Comparison of ENCODE assay signal across 16 cellular contexts in the genomic region with DNA sequence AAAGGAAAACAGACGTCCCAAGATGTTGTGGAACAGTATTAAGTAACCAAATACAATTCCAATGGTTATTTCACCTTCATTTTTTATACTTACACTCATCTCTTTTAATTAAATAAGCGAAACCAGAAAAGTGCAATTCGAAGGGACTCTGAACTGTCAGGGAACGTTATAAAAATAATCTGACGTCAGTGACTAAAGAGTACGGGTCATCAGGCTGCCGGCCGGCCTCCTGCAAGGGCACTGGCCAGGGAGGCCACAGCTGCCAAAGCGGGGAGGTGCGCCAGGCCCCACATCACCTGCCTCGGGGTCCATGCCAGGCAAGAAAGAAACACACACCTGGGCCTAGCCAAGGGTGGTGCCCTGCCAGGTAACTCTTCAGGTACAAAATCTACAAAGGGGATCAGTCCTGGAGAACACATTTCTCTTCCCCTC.
DNase-seq lines count a peak whose midpoint lies in the region; ATAC-seq and TF ChIP-seq lines count a peak whose summit lies in the region.
"Had no signal": no experiment of that assay in that cellular context is flagged by ENCODE, and none has a peak within 500 bp of the region (broad histone marks: within the 10 kb centered on the region; RNA-seq: fewer than 3 reads in every experiment).

No MANE protein-coding gene starts in this region.

- H3K36me3 ChIP-seq in Caco-2 (ENCODE audit: control insufficient read depth, insufficient read depth, low read length) (peaks cover 3% of the 10 kb centered on the region), duodenal mucosa (ENCODE audit: control insufficient read depth in 1 of 2, insufficient read depth in 2 of 2, low read length in 2 of 2) (peaks cover 0 to 3% of the 10 kb centered on the region in 2 donors), OCI-LY7 (ENCODE audit: insufficient read depth, low read length) (peaks cover 39% of the 10 kb centered on the region)

- peaks cover 48% of the 10 kb centered on the region for H3K36me3 Mint-ChIP-seq in Caco-2 (ENCODE audit: insufficient read depth, unreplicated experiment)
- H3K36me3 Mint-ChIP-seq: natural killer cell treated with Interleukin-12 subunit alpha and Interleukin-12 subunit beta and Interleukin-15 and Interleukin-18, amount 100 ng/mL, for 72 hours had no signal

- DNase-seq in Caco-2 (no peak), left lobe of liver (ENCODE audit: low spot score) (peak; percentile 82), omental fat pad (ENCODE audit: low spot score) (no peak), OCI-LY7 (ENCODE audit: low spot score) (no peak)
- DNase-seq: activated CD4-positive, alpha-beta T cell treated with anti-CD3 and anti-CD28 coated beads, Interleukin-2, amount 50 U/mL, for 4 hours; activated naive CD4-positive, alpha-beta T cell treated with Interleukin-2 at 50 U/mL for 16 hours; HFFc6; KG1; T-cell had no signal

- H3K4me1 Mint-ChIP-seq in Caco-2 (ENCODE audit: low read depth, unreplicated experiment): peaks cover 19% of the 10 kb centered on the region
- H3K4me1 Mint-ChIP-seq: stimulated activated memory B cell treated with anti-CD40 and anti-IgM and Interleukin-4, amounts not matched to agents 10 μg/mL and 1 μg/mL and 100 μg/mL, for 72 hours; T-cell had no signal

- H3K9me3 ChIP-seq in Caco-2 (no peaks in the 10 kb centered on the region), duodenal mucosa (ENCODE audit: control insufficient read depth in 1 of 2, low read length in 2 of 2) (no peaks in the 10 kb centered on the region), OCI-LY7 (ENCODE audit: low read length) (no peaks in the 10 kb centered on the region)

- H3K4me3 ChIP-seq in Caco-2 (ENCODE audit: low read depth, low read length) (no peak overlapping the region), duodenal mucosa (ENCODE audit: low read depth in 1 of 2, low read length in 2 of 2) (no peak overlapping the region), skin epidermis (no peak overlapping the region), OCI-LY7 (ENCODE audit: low read depth, low read length, poor library complexity, severe bottlenecking) (no peak overlapping the region)
- H3K4me3 ChIP-seq: GM12878 had no signal

- TF ChIP-seq CTCF in Caco-2 (IDR thresholded peaks at IDR 0.05; ENCODE audit: insufficient read depth in 1 of 2, low read depth in 1 of 2, low read length in 1 of 2, severe bottlenecking in 1 of 2, unreplicated experiment in 1 of 2): no peak
- TF ChIP-seq CTCF in omental fat pad (IDR thresholded peaks at IDR 0.05): no peak
- no peak for TF ChIP-seq CTCF in OCI-LY7 (conservative IDR thresholded peaks at IDR 0.05; ENCODE audit: low read length)

- CTCF ChIA-PET in Caco-2 (lab: Charles Lee) (no interaction called here), OCI-LY7 (lab: Charles Lee; ENCODE audit: unreplicated experiment) (no interaction called here)

- H3K4me2 ChIP-seq in OCI-LY7 (ENCODE audit: low read length): no peak overlapping the region

- intact Hi-C loops in Caco-2 (cut with micrococcal nuclease; ENCODE audit: unreplicated experiment): loop anchor here (10.0 kb wide), 1 partner anchor 536 kb away; no protein-coding TSS in a partner anchor
- intact Hi-C loops in OCI-LY7 (cut with micrococcal nuclease; ENCODE audit: unreplicated experiment): no loop called here

- POLR2A ChIA-PET in Caco-2 (lab: Charles Lee): no interaction called here
- POLR2A ChIA-PET in OCI-LY7 (lab: Charles Lee): interaction anchor here (0.5 to 0.7 kb wide), 3 partner anchors 14 to 282 kb away, joined by 3 to 4 read pairs (median 3); no protein-coding TSS in a partner anchor

- no peak overlapping the region for H3K9ac ChIP-seq in duodenal mucosa (ENCODE audit: low read depth in 1 of 2, low read length in 2 of 2)

- H3K27ac ChIP-seq in duodenal mucosa (ENCODE audit: low read depth, low read length) (peak overlapping the region; percentile 53), skin epidermis (peak overlapping the region in 15 of 21 experiments; percentile 31 to 81 (median 68)), OCI-LY7 (ENCODE audit: low read depth, low read length, poor library complexity, severe bottlenecking) (no peak overlapping the region)

- H3K27me3 ChIP-seq in Caco-2 (replicated peaks; ENCODE audit: control insufficient read depth, insufficient read depth, low read length): no peaks in the 10 kb centered on the region
- no peaks in the 10 kb centered on the region for H3K27me3 ChIP-seq in duodenal mucosa (ENCODE audit: control insufficient read depth in 1 of 2, insufficient read depth in 2 of 2, low read length in 2 of 2)

- no peak overlapping the region for H2AFZ ChIP-seq in OCI-LY7 (ENCODE audit: low read length)

- no peaks in the 10 kb centered on the region for H4K20me1 ChIP-seq in OCI-LY7 (ENCODE audit: insufficient read depth, low read length)

- no peak overlapping the region for H3K4me3 Mint-ChIP-seq in Caco-2 (ENCODE audit: unreplicated experiment)
- H3K4me3 Mint-ChIP-seq: HFFc6; natural killer cell treated with Interleukin-12 subunit alpha and Interleukin-12 subunit beta and Interleukin-15 and Interleukin-18, amount 100 ng/mL, for 72 hours; stimulated activated memory B cell treated with anti-CD40 and anti-IgM and Interleukin-4, amounts not matched to agents 10 μg/mL and 1 μg/mL and 100 μg/mL, for 72 hours; T-cell had no signal

- no peaks in the 10 kb centered on the region for H3K9me2 ChIP-seq in OCI-LY7 (ENCODE audit: insufficient read depth, low read length)

- H3K9me3 Mint-ChIP-seq in Caco-2 (ENCODE audit: unreplicated experiment): no peaks in the 10 kb centered on the region
- H3K9me3 Mint-ChIP-seq: HFFc6; natural killer cell treated with Interleukin-12 subunit alpha and Interleukin-12 subunit beta and Interleukin-15 and Interleukin-18, amount 100 ng/mL, for 72 hours; stimulated activated memory B cell treated with anti-CD40 and anti-IgM and Interleukin-4, amounts not matched to agents 10 μg/mL and 1 μg/mL and 100 μg/mL, for 72 hours; T-cell had no signal

- no peaks in the 10 kb centered on the region for H3K27me3 Mint-ChIP-seq in Caco-2 (ENCODE audit: insufficient read depth, unreplicated experiment)
- H3K27me3 Mint-ChIP-seq: natural killer cell treated with Interleukin-12 subunit alpha and Interleukin-12 subunit beta and Interleukin-15 and Interleukin-18, amount 100 ng/mL, for 72 hours; stimulated activated memory B cell treated with anti-CD40 and anti-IgM and Interleukin-4, amounts not matched to agents 10 μg/mL and 1 μg/mL and 100 μg/mL, for 72 hours; T-cell had no signal

- H3K27ac Mint-ChIP-seq in Caco-2 (ENCODE audit: unreplicated experiment): peak overlapping the region; percentile 77
- H3K27ac Mint-ChIP-seq: HFFc6; natural killer cell treated with Interleukin-12 subunit alpha and Interleukin-12 subunit beta and Interleukin-15 and Interleukin-18, amount 100 ng/mL, for 72 hours; stimulated activated memory B cell treated with anti-CD40 and anti-IgM and Interleukin-4, amounts not matched to agents 10 μg/mL and 1 μg/mL and 100 μg/mL, for 72 hours; T-cell had no signal

- no peaks in the 10 kb centered on the region for H3K79me2 ChIP-seq in OCI-LY7 (ENCODE audit: insufficient read depth, low read depth, low read length)

- BruUV-seq in Caco-2 (replicated peaks; lab: Mats Ljungman, UMichigan) (no TSS peak), OCI-LY7 (replicated peaks; lab: Mats Ljungman, UMichigan) (no TSS peak)

- ATAC-seq in left lobe of liver (peak; percentile 85), GM21786 (IDR thresholded peaks at IDR 0.05; ENCODE audit: unreplicated experiment) (no peak), omental fat pad (ENCODE audit: low FRiP score) (no peak)
- no peak for ATAC-seq in activated CD4-positive, CD25-positive, alpha-beta regulatory T cell treated with anti-CD3 and anti-CD28 coated beads, Interleukin-2, amount 50 U/mL, for 24 hours
- ATAC-seq: GM12878; natural killer cell treated with Interleukin-12 subunit alpha and Interleukin-12 subunit beta and Interleukin-15 and Interleukin-18, amount 100 ng/mL, for 72 hours; stimulated activated memory B cell treated with anti-CD40 and anti-IgM and Interleukin-4, amounts not matched to agents 10 μg/mL and 1 μg/mL and 100 μg/mL, for 72 hours; T-cell had no signal

- peaks cover 21% of the 10 kb centered on the region for H3K4me1 ChIP-seq in Caco-2
- H3K4me1 ChIP-seq in duodenal mucosa (ENCODE audit: control insufficient read depth in 1 of 2, insufficient read depth in 2 of 2, low read length in 2 of 2): peaks cover 15 to 19% of the 10 kb centered on the region in 2 donors
- H3K4me1 ChIP-seq in OCI-LY7 (ENCODE audit: insufficient read depth, low read length, poor library complexity, severe bottlenecking): peaks cover 20% of the 10 kb centered on the region
